20 cellular contexts compared by ENCODE assay signal in genomic region chr2:225366731-225367130, GRCh38. TPM values are rescaled to one million over a fixed set of nuclear protein-coding genes. Genes with fewer than 3 reads are reported as not detected.
DNase-seq lines count a peak whose midpoint lies in the region; ATAC-seq lines count a peak whose summit lies in the region.
"Had no signal": no experiment of that assay in that cellular context is flagged by ENCODE, and none has a peak within 500 bp of the region (broad histone marks: within the 10 kb centered on the region; RNA-seq: fewer than 3 reads in every experiment).

No MANE protein-coding gene starts in this region.

- H3K4me1 ChIP-seq in adipocyte (ENCODE audit: control insufficient read depth, insufficient read depth, low read length), result no peaks in the 10 kb centered on the region
- H3K4me1 ChIP-seq: BLaER1, Caco-2, HAP-1 had no signal

- DNase-seq in M059J (ENCODE audit: low read depth) (peak; percentile 18), adipocyte (ENCODE audit: low read depth) (peak; percentile 7), iris pigment epithelial cell (ENCODE audit: low read depth) (peak; percentile 10), NCI-H2227 treated with DMSO at 0.1 percent for 48 hours (lab: John Stamatoyannopoulos, UW) (no peak), NCI-H1092 treated with DMSO at 0.1 percent for 48 hours (lab: John Stamatoyannopoulos, UW) (no peak), midbrain (lab: John Stamatoyannopoulos, UW) (no peak)
- DNase-seq: Caco-2; CD4-positive, CD25-positive, alpha-beta regulatory T cell; CD8-positive, alpha-beta T cell; DMS153; DND-41; GDM1; HFFc6 had no signal

- no peaks in the 10 kb centered on the region for H3K27me3 ChIP-seq in adipocyte (replicated peaks; ENCODE audit: control insufficient read depth, insufficient read depth, low read length)
- H3K27me3 ChIP-seq: BLaER1 had no signal

- no peaks in the 10 kb centered on the region for H3K36me3 ChIP-seq in adipocyte (ENCODE audit: control insufficient read depth, insufficient read depth, low read length, severe bottlenecking)
- H3K36me3 ChIP-seq: BLaER1, HAP-1 had no signal

- no peak overlapping the region for H3K4me3 ChIP-seq in adipocyte (ENCODE audit: low read length)
- H3K4me3 ChIP-seq: BLaER1, GM12878, GM23338, HAP-1 had no signal

- H3K9ac ChIP-seq in adipocyte (ENCODE audit: low read length), result no peak overlapping the region
- H3K9ac ChIP-seq: BLaER1 had no signal

- ATAC-seq in HG02759 (IDR thresholded peaks at IDR 0.05; ENCODE audit: unreplicated experiment), result no peak
- ATAC-seq: CD8-positive, alpha-beta T cell; GM12878 had no signal

- H3K9me3 ChIP-seq in adipocyte (ENCODE audit: control insufficient read depth, low read length), result no peaks in the 10 kb centered on the region
- H3K9me3 ChIP-seq: BLaER1, Caco-2, HAP-1 had no signal

RNA-seq across cellular contexts. Expression of gene NYAP2, which starts 32.8 kb away (rescaled TPM):
- total RNA-seq in M059J (2014; rRNA removed; shearing (Covaris generic)), result 1.5 and 2.3 TPM in 2 replicates
- total RNA-seq: A172; A673; CD8-positive, alpha-beta T cell; GM12878; GM23338; HFFc6 had no signal

Comparison
In these comparisons a context has a peak if more than half of its experiments do, and no peak if none do; other contexts are left out.
1. DNase-seq: peak in M059J (single experiment), adipocyte (single experiment) and iris pigment epithelial cell (single experiment); none in NCI-H2227 treated with DMSO at 0.1 percent for 48 hours (single experiment), NCI-H1092 treated with DMSO at 0.1 percent for 48 hours (single experiment) and midbrain (single experiment).